8 cellular contexts compared by ENCODE assay signal in genomic region chr4:77155631-77156345, GRCh38. TPM values are rescaled to one million over a fixed set of nuclear protein-coding genes. Genes with fewer than 3 reads are reported as not detected.
DNase-seq lines count a peak whose midpoint lies in the region; ATAC-seq and TF ChIP-seq lines count a peak whose summit lies in the region.

No MANE protein-coding gene starts in this region.

- peak overlapping the region; percentile 97 for H3K4me3 Mint-ChIP-seq in activated CD4-positive, alpha-beta T cell treated with anti-CD3 and anti-CD28 coated beads for 36 hours
- peak overlapping the region; percentile 97 for H3K4me3 Mint-ChIP-seq in WTC11

- peak overlapping the region; percentile 97 for H3K27ac Mint-ChIP-seq in activated CD4-positive, alpha-beta T cell treated with anti-CD3 and anti-CD28 coated beads for 36 hours
- H3K27ac Mint-ChIP-seq in WTC11: peak overlapping the region; percentile 100

- H3K9me3 ChIP-seq in iPS-18c (ENCODE audit: control insufficient read depth, insufficient read depth, low read length): no peaks in the 10 kb centered on the region
- no peaks in the 10 kb centered on the region for H3K9me3 ChIP-seq in subcutaneous abdominal adipose tissue (ENCODE audit: control insufficient read depth in 5 of 5, low read length in 5 of 5)

- POLR2A ChIA-PET in activated CD4-positive, alpha-beta T cell treated with anti-CD3 and anti-CD28 coated beads for 36 hours (lab: Charles Lee): no interaction called here
- POLR2A ChIA-PET in WTC11 (lab: Charles Lee): interaction anchor here (0.6 to 4.0 kb wide), 6 partner anchors 19 to 978 kb away, joined by 3 to 32 read pairs (median 4); partner anchors contain the start of gene CCNI

- H3K9me3 Mint-ChIP-seq in activated CD4-positive, alpha-beta T cell treated with anti-CD3 and anti-CD28 coated beads for 36 hours (ENCODE audit: low read depth): no peaks in the 10 kb centered on the region
- H3K9me3 Mint-ChIP-seq in WTC11: peaks cover 4% of the 10 kb centered on the region

- no peaks in the 10 kb centered on the region for H3K27me3 ChIP-seq in subcutaneous abdominal adipose tissue (ENCODE audit: control insufficient read depth in 5 of 5, insufficient read depth in 4 of 5, low read length in 5 of 5)

- no peak overlapping the region for H3K27ac ChIP-seq in subcutaneous abdominal adipose tissue (ENCODE audit: low read depth, low read length)

- CTCF ChIA-PET in activated CD4-positive, alpha-beta T cell treated with anti-CD3 and anti-CD28 coated beads for 36 hours (lab: Charles Lee): interaction anchor here (0.6 to 3.2 kb wide), 9 partner anchors 16 to 97 kb away, joined by 3 to 23 read pairs (median 3); partner anchors contain the start of gene CCNI
- CTCF ChIA-PET in WTC11 (lab: Charles Lee): interaction anchor here (1.0 to 3.5 kb wide), 6 partner anchors 25 to 203 kb away, joined by 3 to 20 read pairs (median 4); no protein-coding TSS in a partner anchor

- H3K27me3 Mint-ChIP-seq in activated CD4-positive, alpha-beta T cell treated with anti-CD3 and anti-CD28 coated beads for 36 hours: no peaks in the 10 kb centered on the region
- no peaks in the 10 kb centered on the region; the same call in 1 of the 2 replicates for H3K27me3 Mint-ChIP-seq in WTC11 (ENCODE audit: low read depth)

- peak overlapping the region in 3 of 5 donors; percentile 15 to 59 (median 39) for H3K9ac ChIP-seq in subcutaneous abdominal adipose tissue (ENCODE audit: low read length in 5 of 5)

- peaks cover 4% of the 10 kb centered on the region for H3K36me3 Mint-ChIP-seq in activated CD4-positive, alpha-beta T cell treated with anti-CD3 and anti-CD28 coated beads for 36 hours (ENCODE audit: low read depth)
- peaks cover 16% of the 10 kb centered on the region for H3K36me3 Mint-ChIP-seq in WTC11

- no peak for DNase-seq in activated CD4-positive, alpha-beta T cell treated with anti-CD3 and anti-CD28 coated beads for 36 hours
- no peak for DNase-seq in activated CD4-positive, alpha-beta T cell treated with anti-CD3 and anti-CD28 coated beads for 4 hours
- DNase-seq in WTC11 (ENCODE audit: low spot score) (no peak), H4 (ENCODE audit: low spot score) (no peak), NCI-H187 treated with DMSO at 0.1 percent for 48 hours (lab: John Stamatoyannopoulos, UW) (no peak)

- peaks cover 31% of the 10 kb centered on the region for H3K4me1 Mint-ChIP-seq in activated CD4-positive, alpha-beta T cell treated with anti-CD3 and anti-CD28 coated beads for 36 hours
- H3K4me1 Mint-ChIP-seq in WTC11: peaks cover 57% of the 10 kb centered on the region

- no peak for TF ChIP-seq CTCF in WTC11 (IDR thresholded peaks at IDR 0.05)

- H3K36me3 ChIP-seq in subcutaneous abdominal adipose tissue (ENCODE audit: control insufficient read depth in 5 of 5, insufficient read depth in 5 of 5, low read length in 5 of 5): peaks cover 0 to 6% (median 4%) of the 10 kb centered on the region in 5 donors

- no peak for ATAC-seq in activated CD4-positive, alpha-beta T cell treated with anti-CD3 and anti-CD28 coated beads for 36 hours
- ATAC-seq in WTC11: no peak
- ATAC-seq in HG03354 (IDR thresholded peaks at IDR 0.05; ENCODE audit: poor library complexity, severe bottlenecking, unreplicated experiment): no peak

- intact Hi-C loops in activated CD4-positive, alpha-beta T cell treated with anti-CD3 and anti-CD28 coated beads for 36 hours (cut with DNase I, micrococcal nuclease): loop anchor here (1.0 to 10.0 kb wide), 9 partner anchors 79 to 1641 kb away; partner anchors contain the start of genes G3BP2 (in 1 of the 2), NAAA (in 1 of the 2), RCHY1 (in 1 of the 2) and SCARB2 (in 1 of the 2)

- H3K4me1 ChIP-seq in subcutaneous abdominal adipose tissue (ENCODE audit: control insufficient read depth in 5 of 5, insufficient read depth in 5 of 5, low read length in 5 of 5): peaks cover 0 to 36% (median 29%) of the 10 kb centered on the region in 5 donors

- H3K4me3 ChIP-seq in iPS-18c (ENCODE audit: insufficient read depth, low read depth, low read length): peak overlapping the region; percentile 37; the same call in 1 of the 2 replicates
- H3K4me3 ChIP-seq in subcutaneous abdominal adipose tissue (ENCODE audit: low read depth in 1 of 5, low read length in 5 of 5): peak overlapping the region; percentile 79 to 98 (median 96)

TF ChIP-seq in WTC11, 78 proteins besides CTCF, POLR2A, EP300 and RAD21:
- TF ChIP-seq ZMAT4 (CRISPR knock-in tag; IDR thresholded peaks at IDR 0.05) (no peak), NFYB (CRISPR knock-in tag; conservative IDR thresholded peaks at IDR 0.05; ENCODE audit: low read depth) (no peak), KAT7 (CRISPR knock-in tag; IDR thresholded peaks at IDR 0.05; ENCODE audit: borderline replicate concordance) (no peak), RORB (CRISPR knock-in tag; IDR thresholded peaks at IDR 0.05) (no peak), GTF2I (CRISPR knock-in tag; conservative IDR thresholded peaks at IDR 0.05) (no peak), GRHL2 (CRISPR knock-in tag; IDR thresholded peaks at IDR 0.05; ENCODE audit: insufficient replicate concordance, severe bottlenecking) (no peak), ATF3 (CRISPR knock-in tag; conservative IDR thresholded peaks at IDR 0.05) (no peak), MYBL2 (CRISPR knock-in tag; IDR thresholded peaks at IDR 0.05) (no peak)
TF ChIP-seq in WTC11: peak in this region for 0.

RNA-seq across cellular contexts. Expression of gene CCNG2, which starts 1.2 kb away (rescaled TPM):
- 10 to 100 TPM; 25.7 to 28.6 TPM for total RNA-seq in activated CD4-positive, alpha-beta T cell treated with anti-CD3 and anti-CD28 coated beads for 36 hours
- 18.9 to 20.8 TPM (median 20.4 TPM) in 3 replicates for total RNA-seq in WTC11 (2021)
- total RNA-seq in H4 (2014; rRNA removed; shearing (Covaris generic)): 21.3 and 23.0 TPM in 2 replicates
